ENCODE assay signal across 15 cellular contexts in genomic region chr12:132618683-132619043, GRCh38. TPM values are rescaled to one million over a fixed set of nuclear protein-coding genes. Genes with fewer than 3 reads are reported as not detected.
DNase-seq lines count a peak whose midpoint lies in the region; ATAC-seq and TF ChIP-seq lines count a peak whose summit lies in the region.
"Had no signal": no experiment of that assay in that cellular context is flagged by ENCODE, and none has a peak within 500 bp of the region (broad histone marks: within the 10 kb centered on the region; RNA-seq: fewer than 3 reads in every experiment).

Gene P2RX2, plus strand, starts transcription at chr12:132618776. Its CDS starts 41 bp downstream, at chr12:132618817.

- H3K4me3 ChIP-seq in stomach = peak within 1 kb of the TSS; percentile 15 to 35 (median 32)

- peak within 1 kb of the TSS; percentile 20 for H3K4me3 Mint-ChIP-seq in activated T-cell treated with anti-CD3 and anti-CD28 coated beads, Interleukin-2, amount 50 U/mL, for 4 hours
- peak within 1 kb of the TSS; percentile 44 to 71 (median 64) for H3K4me3 Mint-ChIP-seq in T-cell

- intact Hi-C loops in stomach (cut with DNase I; ENCODE audit: low total_unique reads) = no loop called here

- peaks cover 2% of the 10 kb centered on the region for H3K36me3 Mint-ChIP-seq in activated T-cell treated with anti-CD3 and anti-CD28 coated beads, Interleukin-2, amount 50 U/mL, for 4 hours (ENCODE audit: insufficient read depth)
- no peaks in the 10 kb centered on the region for H3K36me3 Mint-ChIP-seq in T-cell

- H3K27ac Mint-ChIP-seq in T-cell = peak within 1 kb of the TSS in 1 of 2 donors; percentile 28

- peaks cover 0 to 23% (median 18%) of the 10 kb centered on the region in 4 donors for H3K9me3 ChIP-seq in stomach

- WGBS in stomach, 5 donors = 0 to 12% (median 3%) methylated on average over 4 to 49 of the region's 49 CpGs; no CpG with 5 or more reads in 1 of the 5 donors

- H3K4me1 Mint-ChIP-seq in activated T-cell treated with anti-CD3 and anti-CD28 coated beads, Interleukin-2, amount 50 U/mL, for 4 hours (ENCODE audit: low read depth) = peaks cover 8% of the 10 kb centered on the region
- H3K4me1 Mint-ChIP-seq in T-cell = peaks cover 11 to 20% (median 14%) of the 10 kb centered on the region in 3 donors

- TF ChIP-seq EP300 in stomach (IDR thresholded peaks at IDR 0.05) = no peak

- H3K27me3 Mint-ChIP-seq in activated T-cell treated with anti-CD3 and anti-CD28 coated beads, Interleukin-2, amount 50 U/mL, for 4 hours (ENCODE audit: low read depth) = peaks cover 36% of the 10 kb centered on the region
- peaks cover 23 to 41% of the 10 kb centered on the region in 2 donors for H3K27me3 Mint-ChIP-seq in T-cell

- peaks cover 7 to 46% (median 32%) of the 10 kb centered on the region in 4 donors for H3K4me1 ChIP-seq in stomach

- peaks cover 22 to 67% (median 55%) of the 10 kb centered on the region in 3 donors for H3K27me3 ChIP-seq in stomach

- no peaks in the 10 kb centered on the region for H3K9me3 Mint-ChIP-seq in activated T-cell treated with anti-CD3 and anti-CD28 coated beads, Interleukin-2, amount 50 U/mL, for 4 hours
- no peaks in the 10 kb centered on the region for H3K9me3 Mint-ChIP-seq in T-cell

- H3K27ac ChIP-seq in stomach = no peak within 1 kb of the TSS
- H3K27ac ChIP-seq: BLaER1 treated with 17β-estradiol and CSF1 and Interleukin-3, amounts not matched to agents 10 nM and 100 nM; HL-60 had no signal

- no peak for ATAC-seq in activated T-cell treated with anti-CD3 and anti-CD28 coated beads, Interleukin-2, amount 50 U/mL, for 4 hours
- no peak for ATAC-seq in T-cell (replicated peaks in 1 of 4)
- ATAC-seq in GM21723 (IDR thresholded peaks at IDR 0.05; ENCODE audit: unreplicated experiment) = no peak
- ATAC-seq: sciatic nerve had no signal

- no peak for DNase-seq in activated T-cell treated with anti-CD3 and anti-CD28 coated beads, Interleukin-2, amount 50 U/mL, for 4 hours
- no peak for DNase-seq in activated T-cell treated with anti-CD3 and anti-CD28 coated beads, Interleukin-2, amount 50 U/mL, for 1 hour
- DNase-seq in T-cell (no peak), iPS-NIHi11 (ENCODE audit: low spot score) (peak; percentile 75), stomach (no peak), NCI-H446 (lab: John Stamatoyannopoulos, UW) (no peak), SW480 (ENCODE audit: low spot score) (no peak)
- DNase-seq: activated effector memory CD4-positive, alpha-beta T cell treated with anti-CD3 and anti-CD28 coated beads, Interleukin-2, amount 50 U/mL, for 16 hours; cortex of kidney; OCI-M1 had no signal

- POLR2A ChIA-PET in T-cell (lab: Charles Lee) = no interaction called here

- H3K36me3 ChIP-seq in stomach = peaks cover 0 to 1% (median under 1%) of the 10 kb centered on the region in 4 donors

- TF ChIP-seq POLR2A in stomach (IDR thresholded peaks at IDR 0.05) = no peak

- no peak for TF ChIP-seq CTCF in stomach (IDR thresholded peaks at IDR 0.05)

- CTCF ChIA-PET in T-cell (lab: Charles Lee) = no interaction called here

RNA-seq across cellular contexts. Expression of gene P2RX2, which starts in this region (rescaled TPM):
- not detected for total RNA-seq in activated T-cell treated with anti-CD3 and anti-CD28 coated beads, Interleukin-2, amount 50 U/mL, for 4 hours
- total RNA-seq in T-cell = not detected
- not detected for total RNA-seq in stomach
- polyA plus RNA-seq in stomach = under 1 TPM in 2 of 3 donors, not detected in 1; 0.19 to 0.78 TPM
- total RNA-seq: lung microvascular endothelial cell, sciatic nerve had no signal
